ENCODE assay signal across 8 cellular contexts in the genomic region with DNA sequence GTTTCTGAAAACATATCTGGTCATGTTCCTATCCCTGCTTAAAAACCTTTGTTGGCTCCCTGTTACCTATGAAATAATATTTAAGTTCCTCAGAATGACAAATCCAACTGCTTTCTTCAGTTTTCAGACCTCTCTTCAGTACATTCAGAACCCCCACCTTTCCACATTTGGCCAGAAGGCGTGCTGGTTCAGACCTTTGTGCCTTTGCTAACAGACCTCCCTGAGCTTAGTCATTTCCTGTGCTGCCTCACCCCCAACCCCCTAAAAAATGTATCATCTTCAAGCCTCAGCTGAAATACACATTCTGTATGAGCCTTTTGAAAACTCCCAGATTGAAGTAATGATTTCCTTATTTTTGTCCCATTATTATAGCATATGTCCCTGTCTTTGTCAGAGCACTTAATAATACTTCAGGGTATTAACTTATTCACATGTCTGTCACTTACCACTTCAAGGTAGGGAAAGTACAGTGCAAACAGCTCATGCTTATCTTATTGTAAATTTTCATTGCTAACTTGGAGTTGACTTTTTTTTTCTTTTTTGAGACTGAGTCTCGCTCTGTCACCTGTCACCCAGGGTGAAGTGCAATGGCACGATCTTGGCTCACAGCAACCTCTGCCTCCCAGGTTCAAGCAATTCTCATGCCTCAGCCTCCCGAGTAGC. TPM values are rescaled to one million over a fixed set of nuclear protein-coding genes. Genes with fewer than 3 reads are reported as not detected.
DNase-seq lines count a peak whose midpoint lies in the region; ATAC-seq lines count a peak whose summit lies in the region.

No MANE protein-coding gene starts in this region.

- no peak for ATAC-seq in HG02938 (IDR thresholded peaks at IDR 0.05; ENCODE audit: unreplicated experiment)
- no peak for ATAC-seq in HG02970 (IDR thresholded peaks at IDR 0.05; ENCODE audit: low FRiP score, unreplicated experiment)

- DNase-seq in NK-92 treated with Interleukin-12 subunit alpha and Interleukin-12 subunit beta, amount 100 ng/mL, for 24 hours (lab: John Stamatoyannopoulos, UW): peak; percentile 71
- no peak for DNase-seq in NK-92 (lab: John Stamatoyannopoulos, UW; ENCODE audit: unreplicated experiment)
- peak; percentile 49 for DNase-seq in activated T-cell treated with anti-CD3 and anti-CD28 coated beads, Interleukin-2, amount 50 U/mL, for 1 hour
- peak; percentile 33 for DNase-seq in iPS-NIHi11 (ENCODE audit: low spot score)
- DNase-seq in stimulated activated CD8-positive, alpha-beta memory T cell treated with anti-CD3 and anti-CD28 coated beads, Interleukin-7, amount 100 ng/mL, for 24 hours (ENCODE audit: low read depth): peak; percentile 22
- no peak for DNase-seq in SK-N-DZ (ENCODE audit: low spot score)

RNA-seq across cellular contexts. Expression of a gene that starts 19.7 kb away (rescaled TPM):
- not detected in 2 replicates for polyA plus RNA-seq in SK-N-DZ (2014; cell fraction: cytosol; rRNA removed)
- not detected in 2 replicates for polyA plus RNA-seq in SK-N-DZ (2014; cell fraction: nucleus; rRNA removed)

Comparison
In these comparisons a context has a peak if more than half of its experiments do, and no peak if none do; other contexts are left out.
1. DNase-seq: peak in NK-92 treated with Interleukin-12 subunit alpha and Interleukin-12 subunit beta, amount 100 ng/mL, for 24 hours (single experiment), activated T-cell treated with anti-CD3 and anti-CD28 coated beads, Interleukin-2, amount 50 U/mL, for 1 hour (single experiment), iPS-NIHi11 (single experiment) and stimulated activated CD8-positive, alpha-beta memory T cell treated with anti-CD3 and anti-CD28 coated beads, Interleukin-7, amount 100 ng/mL, for 24 hours (single experiment); none in NK-92 (single experiment) and SK-N-DZ (single experiment).